Comparison of ENCODE assay signal across 10 cellular contexts in genomic region chr7:137985897-137986251, GRCh38. TPM values are rescaled to one million over a fixed set of nuclear protein-coding genes. Genes with fewer than 3 reads are reported as not detected.
DNase-seq lines count a peak whose midpoint lies in the region; ATAC-seq, FAIRE-seq and TF ChIP-seq lines count a peak whose summit lies in the region.
"Had no signal": no experiment of that assay in that cellular context is flagged by ENCODE, and none has a peak within 500 bp of the region (broad histone marks: within the 10 kb centered on the region; RNA-seq: fewer than 3 reads in every experiment).

No MANE protein-coding gene starts in this region.

- intact Hi-C loops in sciatic nerve (cut with DNase I), result no loop called here
- intact Hi-C loops in CD4-positive, alpha-beta T cell (cut with DNase I, micrococcal nuclease), result no loop called here

- peak overlapping the region in 1 of 2 donors; percentile 1 for H3K9ac ChIP-seq in mucosa of rectum (ENCODE audit: low read depth in 1 of 2, low read length in 2 of 2)

- no peak overlapping the region for H3K4me3 ChIP-seq in mucosa of rectum (ENCODE audit: low read length in 2 of 2)

- no peak for TF ChIP-seq POLR2A in H54 (IDR thresholded peaks at IDR 0.05; ENCODE audit: low read depth, low read length)

- POLR2A ChIA-PET in CD4-positive, alpha-beta T cell (lab: Charles Lee), result no interaction called here

- no peak for FAIRE-seq in H54 (lab: Jason Lieb, UNC)

- H3K4me1 ChIP-seq in mucosa of rectum (ENCODE audit: control insufficient read depth in 2 of 2, insufficient read depth in 2 of 2, low read length in 2 of 2), result peaks cover 19 to 23% of the 10 kb centered on the region in 2 donors

- no peak overlapping the region for H3K27ac Mint-ChIP-seq in CD4-positive, alpha-beta T cell

- DNase-seq in LoVo (ENCODE audit: low spot score) (no peak), sciatic nerve (ENCODE audit: low spot score) (no peak), H54 (ENCODE audit: insufficient read length, low spot score) (no peak)
- no peak for DNase-seq in CD4-positive, alpha-beta T cell
- DNase-seq: activated CD4-positive, CD25-positive, alpha-beta regulatory T cell; DMS79 had no signal

- H3K27ac ChIP-seq in mucosa of rectum (ENCODE audit: low read depth in 2 of 2, low read length in 2 of 2), result peak overlapping the region; percentile 59
- no peak overlapping the region for H3K27ac ChIP-seq in CD4-positive, alpha-beta T cell (ENCODE audit: low read depth, low read length)

- H3K9me3 ChIP-seq in mucosa of rectum (ENCODE audit: control insufficient read depth in 2 of 2, low read length in 2 of 2), result no peaks in the 10 kb centered on the region
- peaks cover 6% of the 10 kb centered on the region for H3K9me3 ChIP-seq in CD4-positive, alpha-beta T cell (ENCODE audit: control insufficient read depth, low read length)

- H3K4me1 Mint-ChIP-seq in CD4-positive, alpha-beta T cell (ENCODE audit: low read depth), result no peaks in the 10 kb centered on the region

- CTCF ChIA-PET in CD4-positive, alpha-beta T cell (lab: Charles Lee), result no interaction called here

- peaks cover 38% of the 10 kb centered on the region for H3K36me3 Mint-ChIP-seq in CD4-positive, alpha-beta T cell (ENCODE audit: low read depth)

- H3K27me3 ChIP-seq in mucosa of rectum (ENCODE audit: control insufficient read depth in 2 of 2, insufficient read depth in 2 of 2, low read length in 2 of 2), result no peaks in the 10 kb centered on the region
- H3K27me3 ChIP-seq in CD4-positive, alpha-beta T cell (ENCODE audit: control insufficient read depth, insufficient read depth, low read length), result no peaks in the 10 kb centered on the region

- no peaks in the 10 kb centered on the region for H3K27me3 Mint-ChIP-seq in CD4-positive, alpha-beta T cell

- ATAC-seq in GM21360 (IDR thresholded peaks at IDR 0.05; ENCODE audit: unreplicated experiment) (peak; percentile 40), HG03196 (IDR thresholded peaks at IDR 0.05; ENCODE audit: unreplicated experiment) (peak; percentile 42), sciatic nerve (no peak)
- ATAC-seq in CD4-positive, alpha-beta T cell (ENCODE audit: poor library complexity), result no peak

- peak; percentile 34 for TF ChIP-seq CTCF in GM12873 (IDR thresholded peaks at IDR 0.05; ENCODE audit: insufficient read depth, low read depth, low read length, missing control alignments)
- TF ChIP-seq CTCF in CD4-positive, alpha-beta T cell (IDR thresholded peaks at IDR 0.05), result no peak

- peaks cover 3% of the 10 kb centered on the region for H3K9me3 Mint-ChIP-seq in CD4-positive, alpha-beta T cell

- peaks cover 0 to 2% of the 10 kb centered on the region in 2 donors for H3K36me3 ChIP-seq in mucosa of rectum (ENCODE audit: control insufficient read depth in 2 of 2, insufficient read depth in 2 of 2, low read length in 2 of 2)

- no peak overlapping the region for H3K4me3 Mint-ChIP-seq in CD4-positive, alpha-beta T cell

RNA-seq across cellular contexts. Expression of gene CREB3L2, which starts 16.0 kb away (rescaled TPM):
- total RNA-seq in sciatic nerve, result 103 TPM
- total RNA-seq in CD4-positive, alpha-beta T cell, result 10 to 100 TPM; 11.7 to 12.9 TPM

Comparison
In these comparisons a context has a peak if more than half of its experiments do, and no peak if none do; other contexts are left out.
1. ATAC-seq: peak in GM21360 (single experiment) and HG03196 (single experiment); none in sciatic nerve (single experiment) and CD4-positive, alpha-beta T cell (single experiment).